Comparison of ENCODE assay signal across 10 cellular contexts in the genomic region with DNA sequence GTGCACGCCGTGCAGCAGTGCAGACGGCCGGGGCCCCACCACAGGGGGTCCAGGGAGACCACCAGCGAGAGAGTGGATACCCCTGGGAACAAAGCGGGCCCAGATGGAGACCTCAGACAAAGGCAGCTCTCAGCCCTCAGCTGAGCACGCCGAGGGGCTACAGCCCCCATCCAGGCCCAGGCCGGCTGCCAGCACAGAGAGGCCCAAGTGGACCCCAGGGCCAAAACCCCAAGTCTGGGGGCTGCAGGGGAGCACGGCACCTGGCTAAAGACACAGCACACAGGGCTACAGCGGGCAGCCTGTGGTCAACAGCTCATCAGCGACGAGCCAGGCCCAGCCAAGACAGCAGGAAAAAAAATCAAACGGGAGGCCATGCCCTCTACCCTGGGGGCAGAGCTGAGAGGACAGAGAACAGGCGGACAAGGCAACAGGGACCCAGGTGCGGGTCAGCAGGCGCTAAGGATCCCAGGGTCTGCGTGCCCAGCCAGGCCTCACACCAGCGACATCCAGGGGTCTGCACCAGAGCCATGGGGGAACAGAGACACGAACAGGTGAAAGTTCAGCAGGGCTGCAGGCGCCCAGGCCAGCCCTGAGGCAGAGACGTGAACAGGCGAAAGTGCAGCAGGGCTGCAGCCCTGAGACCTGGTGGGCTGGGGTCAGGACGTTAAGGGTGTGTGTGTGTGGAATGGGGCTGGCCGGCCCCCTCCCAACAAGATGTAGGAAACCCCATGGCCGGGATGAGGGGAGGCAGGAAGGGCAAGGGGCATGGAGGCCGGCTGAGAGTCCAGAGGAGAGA. TPM values are rescaled to one million over a fixed set of nuclear protein-coding genes. Genes with fewer than 3 reads are reported as not detected.
A peak's percentile ranks its signal among the peaks of the same experiment; 100 is the strongest.
DNase-seq lines count a peak whose midpoint lies in the region; ATAC-seq and TF ChIP-seq lines count a peak whose summit lies in the region.
"Had no signal": no experiment of that assay in that cellular context is flagged by ENCODE, and none has a peak within 500 bp of the region (broad histone marks: within the 10 kb centered on the region; RNA-seq: fewer than 3 reads in every experiment).

No MANE protein-coding gene starts in this region.

- H3K9me3 ChIP-seq in BLaER1, result peaks cover 12% of the 10 kb centered on the region
- H3K9me3 ChIP-seq in SJCRH30 (replicated peaks), result no peaks in the 10 kb centered on the region
- no peaks in the 10 kb centered on the region for H3K9me3 ChIP-seq in fibroblast of lung (ENCODE audit: control insufficient read depth, insufficient read depth, low read depth, low read length)

- peak overlapping the region; percentile 90 for H3K27ac Mint-ChIP-seq in osteocyte (ENCODE audit: unreplicated experiment)

- H3K9ac ChIP-seq in BLaER1, result peak overlapping the region; percentile 63
- H3K9ac ChIP-seq in fibroblast of lung (ENCODE audit: insufficient read depth, low read length), result peak overlapping the region; percentile 46
- H3K9ac ChIP-seq: KMS-11 had no signal

- H3K27me3 ChIP-seq in BLaER1 (no peaks in the 10 kb centered on the region), SJCRH30 (no peaks in the 10 kb centered on the region), fibroblast of lung (ENCODE audit: control insufficient read depth, insufficient read depth, low read length) (no peaks in the 10 kb centered on the region)

- H3K36me3 ChIP-seq in BLaER1 (peaks cover 2% of the 10 kb centered on the region; the same call in 1 of the 2 replicates), SJCRH30 (no peaks in the 10 kb centered on the region; the same call in 1 of the 2 replicates), fibroblast of lung (ENCODE audit: control insufficient read depth, insufficient read depth, low read length) (no peaks in the 10 kb centered on the region)

- H3K4me2 ChIP-seq in BLaER1, result peak overlapping the region; percentile 79
- H3K4me2 ChIP-seq in fibroblast of lung (ENCODE audit: extremely low read depth, insufficient read depth, low read length), result no peak overlapping the region
- H3K4me2 ChIP-seq: KMS-11 had no signal

- H3K27ac ChIP-seq in BLaER1 (peak overlapping the region; percentile 75), SJCRH30 (peak overlapping the region; percentile 42), fibroblast of lung (ENCODE audit: insufficient read depth, low read length) (peak overlapping the region; percentile 53)
- H3K27ac ChIP-seq: KMS-11 had no signal

- TF ChIP-seq CTCF in fibroblast of lung (conservative IDR thresholded peaks at IDR 0.05 in 1 of 2, IDR thresholded peaks at IDR 0.05 in 1 of 2; ENCODE audit: low read depth in 1 of 2, low read length in 2 of 2), result no peak
- TF ChIP-seq CTCF in osteocyte (IDR thresholded peaks at IDR 0.05), result no peak

- ATAC-seq in GM18867 (IDR thresholded peaks at IDR 0.05; ENCODE audit: unreplicated experiment), result no peak
- ATAC-seq: left colon had no signal

- H3K79me2 ChIP-seq in fibroblast of lung (ENCODE audit: control insufficient read depth, insufficient read depth, low read length), result peaks cover 92% of the 10 kb centered on the region

- H4K20me1 ChIP-seq in BLaER1 (peaks cover 85% of the 10 kb centered on the region), fibroblast of lung (ENCODE audit: control insufficient read depth, extremely low read depth, insufficient read depth, low read length) (no peaks in the 10 kb centered on the region)

- peaks cover 7% of the 10 kb centered on the region for H3K9me3 Mint-ChIP-seq in osteocyte (ENCODE audit: unreplicated experiment)

- peaks cover 9% of the 10 kb centered on the region for H3K36me3 Mint-ChIP-seq in osteocyte (ENCODE audit: unreplicated experiment)

- peaks cover 75% of the 10 kb centered on the region for H3K4me1 ChIP-seq in BLaER1
- H3K4me1 ChIP-seq in SJCRH30, result peaks cover 20% of the 10 kb centered on the region
- H3K4me1 ChIP-seq in fibroblast of lung (ENCODE audit: control insufficient read depth, extremely low read depth, insufficient read depth, low read length), result peaks cover 21% of the 10 kb centered on the region

- H3K4me3 ChIP-seq in BLaER1 (no peak overlapping the region), SJCRH30 (no peak overlapping the region), fibroblast of lung (replicated peaks in 1 of 4; ENCODE audit: control extremely low read depth in 1 of 4, insufficient read depth in 1 of 4, low read depth in 3 of 4, low read length in 4 of 4) (no peak overlapping the region)

- peak overlapping the region; percentile 22 for H3K4me3 Mint-ChIP-seq in osteocyte (ENCODE audit: unreplicated experiment)

- peaks cover 53% of the 10 kb centered on the region for H3K4me1 Mint-ChIP-seq in osteocyte (ENCODE audit: unreplicated experiment)

- no peak for DNase-seq in SJCRH30
- no peak for DNase-seq in fibroblast of lung (ENCODE audit: low read depth in 2 of 2)
- DNase-seq in osteocyte (ENCODE audit: extremely low spot score, unreplicated experiment), result no peak
- no peak for DNase-seq in HCEC 1CT
- no peak for DNase-seq in NCI-H524 (lab: John Stamatoyannopoulos, UW)
- no peak for DNase-seq in NCI-H748 treated with DMSO at 0.1 percent for 48 hours (lab: John Stamatoyannopoulos, UW)

- no peak overlapping the region for H2AFZ ChIP-seq in fibroblast of lung (ENCODE audit: low read length)

- H3K27me3 Mint-ChIP-seq in osteocyte (ENCODE audit: unreplicated experiment), result no peaks in the 10 kb centered on the region

RNA-seq across cellular contexts. Expression of a gene that starts 34.3 kb away (rescaled TPM):
- total RNA-seq in SJCRH30 (2014; rRNA removed; shearing (Covaris generic)), result 18.6 and 20.5 TPM in 2 replicates
- total RNA-seq in fibroblast of lung (21.6 and 26.6 TPM in 2 replicates), osteocyte (44.8 and 45.5 TPM in 2 replicates)
- 31.1 and 34.1 TPM in 2 replicates for polyA plus RNA-seq in fibroblast of lung
- polyA plus RNA-seq in fibroblast of lung (2012), result 32.0 and 32.4 TPM in 2 replicates
- polyA minus RNA-seq in fibroblast of lung (ENCODE audit: low replicate concordance), result 20.1 and 29.0 TPM in 2 replicates
